ENCODE assay signal across 23 cellular contexts in the genomic region with DNA sequence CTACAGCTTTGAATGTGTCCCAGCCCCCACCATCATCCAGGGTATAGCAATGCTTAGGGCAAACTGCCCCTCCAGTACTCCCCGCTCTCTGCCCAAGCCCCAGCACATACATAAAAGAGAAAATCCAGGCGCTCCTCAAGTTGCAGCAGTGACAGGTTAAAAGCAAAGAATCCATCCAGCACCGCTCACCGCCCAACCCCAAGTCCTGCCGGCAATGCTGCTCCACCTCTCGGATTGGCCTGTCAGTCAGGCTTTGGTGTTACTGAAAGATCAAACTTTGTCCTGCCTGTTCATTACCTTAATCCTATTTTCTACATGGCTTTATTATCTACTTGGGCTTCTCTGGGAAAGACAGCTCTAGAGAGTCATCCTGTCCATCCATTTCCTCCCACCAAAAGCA. TPM values are rescaled to one million over a fixed set of nuclear protein-coding genes. Genes with fewer than 3 reads are reported as not detected.
DNase-seq lines count a peak whose midpoint lies in the region; ATAC-seq and TF ChIP-seq lines count a peak whose summit lies in the region.
"Had no signal": no experiment of that assay in that cellular context is flagged by ENCODE, and none has a peak within 500 bp of the region (broad histone marks: within the 10 kb centered on the region; RNA-seq: fewer than 3 reads in every experiment).

No MANE protein-coding gene starts in this region.

- no peak for DNase-seq in CD4-positive, alpha-beta memory T cell
- DNase-seq in NCI-H82 treated with DMSO at 0.1 percent for 48 hours (lab: John Stamatoyannopoulos, UW; ENCODE audit: unreplicated experiment) (peak; percentile 77), ecto neural progenitor cell (ENCODE audit: low spot score) (peak; percentile 57), progenitor cell of endocrine pancreas (ENCODE audit: low spot score, unreplicated experiment) (no peak), NCI-H2196 treated with DMSO at 0.1 percent for 48 hours (lab: John Stamatoyannopoulos, UW; ENCODE audit: unreplicated experiment) (no peak), lower lobe of right lung (no peak), UCSD-AML1 (lab: John Stamatoyannopoulos, UW; ENCODE audit: unreplicated experiment) (no peak), AG08396 (ENCODE audit: low spot score) (no peak)
- DNase-seq: DMS53, GM23248, H7, Kasumi-1, NCI-H1092 treated with DMSO at 0.1 percent for 48 hours, NCI-H1436 treated with DMSO at 0.1 percent for 48 hours, NCI-H187 treated with DMSO at 0.1 percent for 48 hours, NCI-H2171 treated with DMSO at 0.1 percent for 48 hours, NCI-H524 treated with DMSO at 0.1 percent for 48 hours, NCI-H774, SHP77 had no signal

- no peak overlapping the region for H3K4me3 ChIP-seq in CD4-positive, alpha-beta memory T cell (ENCODE audit: low read length in 2 of 2)
- no peak overlapping the region for H3K4me3 ChIP-seq in lower lobe of right lung
- H3K4me3 ChIP-seq: GM23248, K562 had no signal

- peaks cover 54% of the 10 kb centered on the region for H3K36me3 ChIP-seq in CD4-positive, alpha-beta memory T cell (ENCODE audit: insufficient read depth, low read length)
- peaks cover 84% of the 10 kb centered on the region for H3K36me3 ChIP-seq in lower lobe of right lung

- peaks cover 0 to under 1% (median 0%) of the 10 kb centered on the region in 4 donors for H3K4me1 Mint-ChIP-seq in CD4-positive, alpha-beta memory T cell
- H3K4me1 Mint-ChIP-seq in progenitor cell of endocrine pancreas (ENCODE audit: low read depth), result no peaks in the 10 kb centered on the region

- no peak for ATAC-seq in lower lobe of right lung
- ATAC-seq: K562, Panc1 had no signal

- no peaks in the 10 kb centered on the region for H3K27me3 ChIP-seq in CD4-positive, alpha-beta memory T cell (ENCODE audit: insufficient read depth, low read length)
- no peaks in the 10 kb centered on the region for H3K27me3 ChIP-seq in lower lobe of right lung (ENCODE audit: low read depth)

- H3K4me1 ChIP-seq in CD4-positive, alpha-beta memory T cell (ENCODE audit: insufficient read depth, low read length), result no peaks in the 10 kb centered on the region
- no peaks in the 10 kb centered on the region for H3K4me1 ChIP-seq in lower lobe of right lung

- no peak overlapping the region for H3K4me3 Mint-ChIP-seq in CD4-positive, alpha-beta memory T cell
- no peak overlapping the region for H3K4me3 Mint-ChIP-seq in progenitor cell of endocrine pancreas (ENCODE audit: low read depth)
- H3K4me3 Mint-ChIP-seq: B cell had no signal

- CTCF ChIA-PET in CD4-positive, alpha-beta memory T cell (lab: Charles Lee; ENCODE audit: partially characterized antibody), result no interaction called here

- intact Hi-C loops in CD4-positive, alpha-beta memory T cell (cut with micrococcal nuclease), result no loop called here
- intact Hi-C loops in lower lobe of right lung (cut with DNase I), result no loop called here

- POLR2A ChIA-PET in CD4-positive, alpha-beta memory T cell (lab: Charles Lee; ENCODE audit: partially characterized antibody), result no interaction called here

- no peaks in the 10 kb centered on the region for H3K9me3 ChIP-seq in CD4-positive, alpha-beta memory T cell (ENCODE audit: control insufficient read depth in 1 of 2, low read length in 2 of 2)
- H3K9me3 ChIP-seq in lower lobe of right lung, result no peaks in the 10 kb centered on the region

- H3K27me3 Mint-ChIP-seq in CD4-positive, alpha-beta memory T cell, result no peaks in the 10 kb centered on the region
- H3K27me3 Mint-ChIP-seq in progenitor cell of endocrine pancreas, result no peaks in the 10 kb centered on the region
- H3K27me3 Mint-ChIP-seq: B cell had no signal

- TF ChIP-seq CTCF in progenitor cell of endocrine pancreas (IDR thresholded peaks at IDR 0.05; ENCODE audit: unreplicated experiment), result no peak
- no peak for TF ChIP-seq CTCF in lower lobe of right lung (IDR thresholded peaks at IDR 0.05)

- no peaks in the 10 kb centered on the region for H3K9me3 Mint-ChIP-seq in CD4-positive, alpha-beta memory T cell
- H3K9me3 Mint-ChIP-seq in progenitor cell of endocrine pancreas (ENCODE audit: low read depth), result no peaks in the 10 kb centered on the region

- peaks cover 42 to 81% of the 10 kb centered on the region in 2 donors for H3K36me3 Mint-ChIP-seq in CD4-positive, alpha-beta memory T cell
- H3K36me3 Mint-ChIP-seq in progenitor cell of endocrine pancreas (ENCODE audit: insufficient read depth), result peaks cover 13% of the 10 kb centered on the region

- no peak overlapping the region for H3K27ac ChIP-seq in CD4-positive, alpha-beta memory T cell (ENCODE audit: low read depth, low read length)
- no peak overlapping the region for H3K27ac ChIP-seq in lower lobe of right lung
- H3K27ac ChIP-seq: GM23248, RWPE1 had no signal

- H3K27ac Mint-ChIP-seq in CD4-positive, alpha-beta memory T cell, result peak overlapping the region in 5 of 7 donors; percentile 22 to 60 (median 55)
- peak overlapping the region; percentile 62 for H3K27ac Mint-ChIP-seq in progenitor cell of endocrine pancreas
- H3K27ac Mint-ChIP-seq: B cell had no signal

RNA-seq across cellular contexts. Expression of gene DPCD, which starts 31.9 kb away (rescaled TPM):
- total RNA-seq in CD4-positive, alpha-beta memory T cell, result 1 to 10 TPM; 1.0 to 1.2 TPM
- 1 to 10 TPM; 1.4 to 1.9 TPM for polyA plus RNA-seq in CD4-positive, alpha-beta memory T cell
- 27.4 and 36.9 TPM in 2 replicates for total RNA-seq in progenitor cell of endocrine pancreas
- total RNA-seq in lower lobe of right lung, result 12.9 TPM

RNA-seq across cellular contexts. Expression of gene POLL, which starts 31.9 kb away (rescaled TPM):
- 10 to 100 TPM; 57.0 to 59.3 TPM for total RNA-seq in CD4-positive, alpha-beta memory T cell
- 10 to 100 TPM in 1 of 2 donors, 1 to 10 TPM in 1; 9.2 to 13.0 TPM for polyA plus RNA-seq in CD4-positive, alpha-beta memory T cell
- total RNA-seq in progenitor cell of endocrine pancreas, result 49.3 and 55.9 TPM in 2 replicates
- total RNA-seq in lower lobe of right lung, result 36.9 TPM

Comparison
In these comparisons a context has a peak if more than half of its experiments do, and no peak if none do; other contexts are left out.
1. DNase-seq: peak in NCI-H82 treated with DMSO at 0.1 percent for 48 hours (single experiment) and ecto neural progenitor cell (single experiment); none in CD4-positive, alpha-beta memory T cell (0 of 5), progenitor cell of endocrine pancreas (single experiment), NCI-H2196 treated with DMSO at 0.1 percent for 48 hours (single experiment), lower lobe of right lung (single experiment), UCSD-AML1 (single experiment) and AG08396 (single experiment).